Comparison of ENCODE assay signal across 10 cellular contexts in genomic region chr5:84088996-84089395, GRCh38.
DNase-seq lines count a peak whose midpoint lies in the region; ATAC-seq, FAIRE-seq and TF ChIP-seq lines count a peak whose summit lies in the region.
"Had no signal": no experiment of that assay in that cellular context is flagged by ENCODE, and none has a peak within 500 bp of the region (broad histone marks: within the 10 kb centered on the region; RNA-seq: fewer than 3 reads in every experiment).

No MANE protein-coding gene starts in this region.

- H3K4me3 ChIP-seq in kidney epithelial cell (ENCODE audit: low read depth, low read length): no peak overlapping the region
- H3K4me3 ChIP-seq: SJSA1 had no signal

- no peak overlapping the region for H3K4me3 Mint-ChIP-seq in activated naive CD8-positive, alpha-beta T cell treated with anti-CD3 and anti-CD28 coated beads for 36 hours
- H3K4me3 Mint-ChIP-seq: central memory CD8-positive, alpha-beta T cell had no signal

- peaks cover 2% of the 10 kb centered on the region for H3K9me3 Mint-ChIP-seq in activated naive CD8-positive, alpha-beta T cell treated with anti-CD3 and anti-CD28 coated beads for 36 hours

- H3K27me3 ChIP-seq in kidney epithelial cell (ENCODE audit: control insufficient read depth, insufficient read depth, low read length): no peaks in the 10 kb centered on the region
- H3K27me3 ChIP-seq: SJSA1 had no signal

- DNase-seq in D721Med (ENCODE audit: insufficient read length, low spot score) (no peak), kidney epithelial cell (ENCODE audit: low read depth) (no peak), kidney tubule cell (ENCODE audit: low spot score) (no peak), DMS114 treated with DMSO at 0.1 percent for 48 hours (lab: John Stamatoyannopoulos, UW; ENCODE audit: unreplicated experiment) (no peak)
- DNase-seq in activated naive CD8-positive, alpha-beta T cell treated with anti-CD3 and anti-CD28 coated beads for 36 hours: no peak

- FAIRE-seq in D721Med (lab: Jason Lieb, UNC): peak; percentile 67

- TF ChIP-seq CTCF in D721Med (IDR thresholded peaks at IDR 0.05; ENCODE audit: insufficient read depth, missing control alignments): peak; percentile 39
- peak; percentile 10 for TF ChIP-seq CTCF in kidney epithelial cell (IDR thresholded peaks at IDR 0.05; ENCODE audit: insufficient read depth, low read length, poor library complexity, severe bottlenecking)

- H3K27me3 Mint-ChIP-seq in activated naive CD8-positive, alpha-beta T cell treated with anti-CD3 and anti-CD28 coated beads for 36 hours: no peaks in the 10 kb centered on the region
- H3K27me3 Mint-ChIP-seq: central memory CD8-positive, alpha-beta T cell had no signal

- peak; percentile 41 for ATAC-seq in HG02798 (IDR thresholded peaks at IDR 0.05; ENCODE audit: poor library complexity, unreplicated experiment)
- ATAC-seq in SK-N-SH treated with all-trans-retinoic acid at 6 μM for 48 hours: peak; percentile 50; the same call in 2 of the 3 replicates
- ATAC-seq in GM19395 (IDR thresholded peaks at IDR 0.05; ENCODE audit: unreplicated experiment): no peak

- no peaks in the 10 kb centered on the region for H3K36me3 ChIP-seq in kidney epithelial cell (ENCODE audit: control insufficient read depth, insufficient read depth, low read length)

- no peaks in the 10 kb centered on the region for H3K4me1 Mint-ChIP-seq in activated naive CD8-positive, alpha-beta T cell treated with anti-CD3 and anti-CD28 coated beads for 36 hours
- H3K4me1 Mint-ChIP-seq: central memory CD8-positive, alpha-beta T cell had no signal

- no peak overlapping the region for H3K27ac Mint-ChIP-seq in activated naive CD8-positive, alpha-beta T cell treated with anti-CD3 and anti-CD28 coated beads for 36 hours

- H3K36me3 Mint-ChIP-seq in activated naive CD8-positive, alpha-beta T cell treated with anti-CD3 and anti-CD28 coated beads for 36 hours: no peaks in the 10 kb centered on the region

TF ChIP-seq in SK-N-SH treated with all-trans-retinoic acid at 6 μM for 48 hours, 23 proteins besides CTCF, POLR2A, EP300 and RAD21:
- TF ChIP-seq RARB (CRISPR knock-in tag; IDR thresholded peaks at IDR 0.05) (no peak), OSR1 (CRISPR knock-in tag; IDR thresholded peaks at IDR 0.05) (no peak)
